7 cellular contexts compared by ENCODE assay signal in the genomic region with DNA sequence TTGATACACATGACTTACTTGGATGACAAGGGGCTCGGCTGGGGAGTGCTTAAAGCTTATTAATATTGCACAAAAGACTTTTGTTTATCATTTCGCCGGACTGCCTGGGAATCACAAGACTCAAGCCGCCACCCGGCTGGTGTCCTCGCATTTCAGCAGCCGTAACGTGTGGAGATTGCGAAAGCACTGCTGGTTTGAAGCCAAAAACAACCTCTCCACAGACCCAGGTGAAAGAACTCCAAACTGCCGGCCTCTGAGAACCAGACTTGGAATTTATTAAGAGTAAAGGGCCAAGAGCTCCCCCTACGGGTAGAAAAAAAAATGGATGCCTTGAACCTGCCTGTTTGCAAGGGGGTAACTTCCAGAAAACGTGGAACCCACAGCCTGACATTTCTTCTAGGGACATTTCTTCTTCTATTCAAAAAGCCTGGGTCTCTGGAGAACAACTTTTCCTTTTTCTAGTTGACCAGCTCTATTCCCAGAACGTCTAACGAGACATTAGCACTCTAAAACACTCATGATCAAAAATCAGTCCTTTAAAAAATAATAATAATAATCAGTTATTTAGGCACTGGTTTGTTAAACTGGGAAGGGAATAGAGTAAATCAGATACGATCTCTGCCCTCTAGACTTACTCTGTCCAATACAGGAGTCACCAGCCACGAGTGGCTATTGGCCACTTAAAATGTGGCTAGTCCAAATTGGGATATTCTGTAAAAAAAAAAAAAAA.
DNase-seq lines count a peak whose midpoint lies in the region; ATAC-seq and TF ChIP-seq lines count a peak whose summit lies in the region.

No MANE protein-coding gene starts in this region.

- H3K36me3 ChIP-seq in GM06990 (ENCODE audit: control insufficient read depth, insufficient read depth, low read length), result no peaks in the 10 kb centered on the region

- no peaks in the 10 kb centered on the region for H3K36me3 Mint-ChIP-seq in activated T-cell treated with anti-CD3 and anti-CD28 coated beads, Interleukin-2, amount 50 U/mL, for 72 hours (ENCODE audit: insufficient read depth in 2 of 2)

- H3K27me3 Mint-ChIP-seq in activated T-cell treated with anti-CD3 and anti-CD28 coated beads, Interleukin-2, amount 50 U/mL, for 72 hours (ENCODE audit: low read depth), result peaks cover 30% of the 10 kb centered on the region

- H3K9me3 Mint-ChIP-seq in activated T-cell treated with anti-CD3 and anti-CD28 coated beads, Interleukin-2, amount 50 U/mL, for 72 hours, result no peaks in the 10 kb centered on the region

- H3K27me3 ChIP-seq in GM06990 (replicated peaks; ENCODE audit: control insufficient read depth, insufficient read depth, low read length), result no peaks in the 10 kb centered on the region
- H3K27me3 ChIP-seq in HL-60 (ENCODE audit: insufficient read depth, poor library complexity, severe bottlenecking), result no peaks in the 10 kb centered on the region

- H3K4me1 Mint-ChIP-seq in activated T-cell treated with anti-CD3 and anti-CD28 coated beads, Interleukin-2, amount 50 U/mL, for 72 hours (ENCODE audit: low read depth), result no peaks in the 10 kb centered on the region

- H3K4me3 ChIP-seq in GM06990 (replicated peaks; ENCODE audit: low read depth, low read length) (no peak overlapping the region), HL-60 (replicated peaks; ENCODE audit: insufficient read depth, low read length) (no peak overlapping the region)

- H3K4me3 Mint-ChIP-seq in activated T-cell treated with anti-CD3 and anti-CD28 coated beads, Interleukin-2, amount 50 U/mL, for 72 hours, result no peak overlapping the region

- H3K27ac ChIP-seq in HL-60 (replicated peaks), result no peak overlapping the region

- peak; percentile 9 for DNase-seq in GM06990 (ENCODE audit: extremely low read depth, insufficient read length)
- peak; percentile 8 to 47 for DNase-seq in HL-60 (ENCODE audit: low read depth in 1 of 2, low spot score in 1 of 2)
- DNase-seq in NCI-H526 treated with DMSO at 0.1 percent for 48 hours (lab: John Stamatoyannopoulos, UW), result peak; percentile 82
- DNase-seq in activated T-cell treated with anti-CD3 and anti-CD28 coated beads, Interleukin-2, amount 50 U/mL, for 72 hours, result peak; percentile 40 to 46
- peak; percentile 92 for DNase-seq in glomerular endothelial cell (ENCODE audit: extremely low read depth, low read depth, low spot score)
- DNase-seq in omental fat pad (ENCODE audit: low spot score), result peak; percentile 62

- TF ChIP-seq CTCF in GM06990 (IDR thresholded peaks at IDR 0.05; ENCODE audit: insufficient read depth, low read length, poor library complexity, severe bottlenecking), result peak; percentile 74
- peak; percentile 43 for TF ChIP-seq CTCF in HL-60 (IDR thresholded peaks at IDR 0.05; ENCODE audit: insufficient read depth, low read length)
- no peak for TF ChIP-seq CTCF in omental fat pad (IDR thresholded peaks at IDR 0.05)

- ATAC-seq in activated T-cell treated with anti-CD3 and anti-CD28 coated beads, Interleukin-2, amount 50 U/mL, for 72 hours (replicated peaks in 1 of 2), result no peak
- ATAC-seq in omental fat pad (ENCODE audit: low FRiP score) (peak; percentile 83), HG02970 (IDR thresholded peaks at IDR 0.05; ENCODE audit: low FRiP score, unreplicated experiment) (no peak)

- H3K27ac Mint-ChIP-seq in activated T-cell treated with anti-CD3 and anti-CD28 coated beads, Interleukin-2, amount 50 U/mL, for 72 hours, result no peak overlapping the region

Comparison
In these comparisons a context has a peak if more than half of its experiments do, and no peak if none do; other contexts are left out.
1. DNase-seq: peak in every context shown above with its lines; median percentile 92 in glomerular endothelial cell; 82 in NCI-H526 treated with DMSO at 0.1 percent for 48 hours; 62 in omental fat pad; 43 in activated T-cell treated with anti-CD3 and anti-CD28 coated beads, Interleukin-2, amount 50 U/mL, for 72 hours; 28 in HL-60; 9 in GM06990.
2. CTCF ChIP-seq: peak in GM06990 (single experiment) and HL-60 (single experiment); none in omental fat pad (0 of 3).